9 cellular contexts compared by ENCODE assay signal in genomic region chr2:162058973-162059668, GRCh38. TPM values are rescaled to one million over a fixed set of nuclear protein-coding genes. Genes with fewer than 3 reads are reported as not detected.
DNase-seq lines count a peak whose midpoint lies in the region; ATAC-seq and TF ChIP-seq lines count a peak whose summit lies in the region.
"Had no signal": no experiment of that assay in that cellular context is flagged by ENCODE, and none has a peak within 500 bp of the region (broad histone marks: within the 10 kb centered on the region; RNA-seq: fewer than 3 reads in every experiment).

No MANE protein-coding gene starts in this region.

- DNase-seq in fibroblast of villous mesenchyme (ENCODE audit: low read depth) (peak; percentile 69), SKM-1 (lab: John Stamatoyannopoulos, UW; ENCODE audit: unreplicated experiment) (no peak), SK-N-DZ (ENCODE audit: low spot score) (no peak), midbrain (lab: John Stamatoyannopoulos, UW) (no peak), SHP77 treated with DMSO at 0.1 percent for 48 hours (lab: John Stamatoyannopoulos, UW) (no peak)

- no peaks in the 10 kb centered on the region for H3K27me3 ChIP-seq in HUES64 (ENCODE audit: insufficient read depth, low read length)

- peak; percentile 79 for ATAC-seq in GM18502 (IDR thresholded peaks at IDR 0.05; ENCODE audit: poor library complexity, unreplicated experiment)
- peak; percentile 87 for ATAC-seq in GM21576 (IDR thresholded peaks at IDR 0.05; ENCODE audit: unreplicated experiment)

- TF ChIP-seq CTCF in fibroblast of villous mesenchyme (IDR thresholded peaks at IDR 0.05; ENCODE audit: insufficient read depth, low read depth, low read length), result no peak

- peak overlapping the region; percentile 23; the same call in 1 of the 2 replicates for H3K27ac ChIP-seq in HUES64 (ENCODE audit: low read depth, low read length)
- H3K27ac ChIP-seq: KMS-11 had no signal

- no peak overlapping the region for H3K9ac ChIP-seq in HUES64 (ENCODE audit: low read depth, low read length)
- H3K9ac ChIP-seq: KMS-11 had no signal

- H3K4me3 ChIP-seq in HUES64 (ENCODE audit: low read length) (no peak overlapping the region), fibroblast of villous mesenchyme (ENCODE audit: low read depth, low read length) (peak overlapping the region; percentile 21)

- H3K9me3 ChIP-seq in HUES64 (ENCODE audit: insufficient read depth, low read depth, low read length), result peaks cover 2% of the 10 kb centered on the region; the same call in 1 of the 2 replicates

- H3K36me3 ChIP-seq in HUES64 (ENCODE audit: insufficient read depth, low read length), result no peaks in the 10 kb centered on the region

- 65% methylated on average over 7 of the region's 8 CpGs for whole genome bisulfite sequencing in HUES64

- 0 out of 2 replicates have a peak, but pooled peaks cover 6% of the 10 kb centered on the region for H3K4me1 ChIP-seq in HUES64 (ENCODE audit: insufficient read depth, low read length)

RNA-seq across cellular contexts. Expression of gene DPP4, which starts 14.9 kb away (rescaled TPM):
- 3.3 TPM for polyA plus RNA-seq in HUES64 (2013, experiment 1 of 2)
- polyA plus RNA-seq in HUES64 (2013, experiment 2 of 2), result 2.9 TPM
- total RNA-seq in fibroblast of villous mesenchyme, result 58.6 and 130 TPM in 2 replicates
- polyA plus RNA-seq in SK-N-DZ (2014; cell fraction: cytosol; rRNA removed), result not detected in 2 replicates
- not detected in 2 replicates for polyA plus RNA-seq in SK-N-DZ (2014; cell fraction: nucleus; rRNA removed)
